ENCODE assay signal across 1 cellular context in the genomic region with DNA sequence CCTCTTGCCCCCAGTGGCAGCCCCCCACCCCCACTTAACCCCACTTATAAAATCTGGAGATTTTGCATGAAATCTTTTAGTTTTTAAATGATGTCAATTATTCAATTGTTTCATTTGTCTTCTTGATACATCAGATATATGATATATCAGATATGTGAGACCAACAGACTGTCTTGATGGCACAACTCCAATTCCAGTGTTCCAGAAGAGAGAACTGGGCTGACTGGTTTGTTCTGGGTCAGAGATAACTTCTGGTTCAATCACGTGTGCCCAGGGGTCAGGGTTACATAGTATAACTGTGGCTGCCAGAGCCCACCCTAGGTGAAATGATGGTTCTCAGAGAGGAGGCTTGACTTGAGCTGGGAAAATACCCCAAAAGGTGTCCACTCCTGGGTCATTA.
TF ChIP-seq lines count a peak whose summit lies in the region.

No MANE protein-coding gene starts in this region.

TF ChIP-seq in HCT116, 20 proteins besides CTCF, POLR2A, EP300 and RAD21:
- TF ChIP-seq SIN3A (IDR thresholded peaks at IDR 0.05; ENCODE audit: low read depth) (no peak), TCF7L2 (IDR thresholded peaks at IDR 0.05; ENCODE audit: borderline replicate concordance, extremely low read depth, insufficient read depth, insufficient read length) (no peak)
- TF ChIP-seq, protein P1, sequence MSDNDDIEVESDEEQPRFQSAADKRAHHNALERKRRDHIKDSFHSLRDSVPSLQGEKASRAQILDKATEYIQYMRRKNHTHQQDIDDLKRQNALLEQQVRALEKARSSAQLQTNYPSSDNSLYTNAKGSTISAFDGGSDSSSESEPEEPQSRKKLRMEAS (IDR thresholded peaks at IDR 0.05), result no peak
